In the genomic region with DNA sequence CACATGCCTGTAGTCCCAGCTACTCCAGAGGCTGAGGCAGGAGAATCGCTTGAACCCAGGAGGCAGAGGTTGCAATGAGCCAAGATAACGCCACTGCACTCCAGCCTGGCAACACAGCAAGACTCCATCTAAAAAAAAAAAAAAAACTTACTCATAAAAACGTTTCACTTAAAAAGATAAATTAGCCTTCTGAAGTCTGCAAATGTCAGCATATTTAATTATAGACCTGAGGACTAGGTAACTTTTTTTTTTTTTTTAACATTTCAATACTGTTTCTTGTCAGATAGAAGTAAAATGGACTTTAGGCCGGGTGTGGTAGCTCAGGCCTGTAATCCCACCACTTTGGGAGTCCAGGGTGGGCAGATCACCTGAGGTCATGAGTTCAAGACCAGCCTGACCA, we compare ENCODE assay signal across 8 cellular contexts. TPM values are rescaled to one million over a fixed set of nuclear protein-coding genes. Genes with fewer than 3 reads are reported as not detected.
"Had no signal": no experiment of that assay in that cellular context is flagged by ENCODE, and none has a peak within 500 bp of the region (broad histone marks: within the 10 kb centered on the region; RNA-seq: fewer than 3 reads in every experiment).

No MANE protein-coding gene starts in this region.

RNA-seq across cellular contexts. Expression of gene SLC25A2, which starts 13.1 kb away (rescaled TPM):
- total RNA-seq: bronchial epithelial cell had no signal
- polyA plus RNA-seq: aorta, cardiac muscle cell had no signal

RNA-seq across cellular contexts. Expression of gene PCDHGA1, which starts 13.4 kb away (rescaled TPM):
- total RNA-seq: activated CD8-positive, alpha-beta memory T cell treated with anti-CD3 and anti-CD28 coated beads, Interleukin-2, amount 10 ng/mL, durations not matched to agents 7 days and 5 days; activated CD8-positive, alpha-beta T cell treated with anti-CD3 and anti-CD28 coated beads, Interleukin-2, amount 10 ng/mL, durations not matched to agents 7 days and 5 days had no signal

RNA-seq across cellular contexts. Expression of gene PCDHGA2, which starts 21.6 kb away (rescaled TPM):
- total RNA-seq: activated CD4-positive, alpha-beta T cell treated with anti-CD3 and anti-CD28 coated beads for 36 hours; activated CD4-positive, alpha-beta T cell treated with anti-CD3 and anti-CD28 coated beads, Interleukin-2, amount 10 ng/mL, durations not matched to agents 7 days and 5 days; activated CD8-positive, alpha-beta memory T cell treated with anti-CD3 and anti-CD28 coated beads, Interleukin-2, amount 10 ng/mL, durations not matched to agents 7 days and 5 days; activated CD8-positive, alpha-beta T cell treated with anti-CD3 and anti-CD28 coated beads, Interleukin-2, amount 10 ng/mL, durations not matched to agents 7 days and 5 days had no signal

RNA-seq across cellular contexts. Expression of gene PCDHGA3, which starts 26.7 kb away (rescaled TPM):
- total RNA-seq: activated CD4-positive, alpha-beta memory T cell treated with anti-CD3 and anti-CD28 coated beads, Interleukin-2, amount 10 ng/mL, durations not matched to agents 7 days and 5 days; activated CD4-positive, alpha-beta T cell treated with anti-CD3 and anti-CD28 coated beads for 36 hours; activated CD4-positive, alpha-beta T cell treated with anti-CD3 and anti-CD28 coated beads, Interleukin-2, amount 10 ng/mL, durations not matched to agents 7 days and 5 days; activated CD8-positive, alpha-beta T cell treated with anti-CD3 and anti-CD28 coated beads, Interleukin-2, amount 10 ng/mL, durations not matched to agents 7 days and 5 days had no signal
